ENCODE assay signal across 8 cellular contexts in the genomic region with DNA sequence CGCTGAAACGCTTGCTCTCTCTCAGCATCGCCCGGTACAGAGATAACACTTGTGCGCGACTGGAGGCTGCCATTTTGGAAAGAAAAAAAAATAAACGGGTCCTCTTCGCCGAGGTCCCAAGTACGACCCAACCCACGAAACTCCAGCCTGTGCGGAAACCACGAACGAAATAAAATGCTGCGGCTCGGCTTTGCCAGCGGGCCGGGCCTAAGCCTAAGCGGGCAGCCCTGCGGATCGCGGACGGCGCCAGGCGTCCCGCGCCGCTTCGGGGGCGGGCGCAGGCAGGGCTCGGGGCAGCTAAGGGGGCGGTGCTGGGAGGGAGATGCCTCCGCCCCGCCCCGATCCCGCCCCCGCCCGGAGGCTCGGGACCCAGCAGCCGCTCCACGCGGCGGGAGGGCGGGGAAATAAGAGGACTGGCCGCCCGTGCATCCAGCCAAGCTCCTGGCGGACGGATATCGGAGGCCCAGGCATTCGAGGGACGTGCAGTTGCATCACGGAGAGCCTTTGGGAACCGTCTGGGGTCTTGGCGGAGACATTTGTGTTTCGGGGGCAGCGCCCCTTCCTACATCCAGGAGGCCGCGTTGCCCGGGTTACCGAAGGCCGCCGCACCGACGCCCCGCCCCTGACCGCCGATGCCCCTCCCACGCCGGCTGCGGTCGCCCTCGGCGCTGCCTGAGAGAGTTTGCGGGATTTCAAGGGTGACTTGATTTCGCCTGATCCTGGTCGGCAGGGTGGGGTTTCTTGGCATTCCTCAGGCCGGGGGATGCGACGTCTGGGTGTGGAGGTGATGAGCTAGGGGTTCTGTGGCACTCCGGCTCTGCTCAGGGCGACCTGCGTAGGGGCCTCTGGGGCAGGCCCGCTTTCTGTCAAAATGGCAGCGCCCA. TPM values are rescaled to one million over a fixed set of nuclear protein-coding genes. Genes with fewer than 3 reads are reported as not detected.
DNase-seq lines count a peak whose midpoint lies in the region; ATAC-seq and TF ChIP-seq lines count a peak whose summit lies in the region.

Gene FARS2, plus strand, starts transcription at position 853 of the 884 bp plus-strand sequence.
Gene LYRM4, minus strand, starts transcription at position 290 of the 884 bp plus-strand sequence. Its CDS starts 217 bp downstream, at position 73.

- TF ChIP-seq CTCF in GM12875 (IDR thresholded peaks at IDR 0.05; ENCODE audit: borderline replicate concordance, insufficient read depth, low read depth, low read length) (peak; percentile 11; the same call in 1 of the 2 replicates), cardiac muscle cell (IDR thresholded peaks at IDR 0.05; ENCODE audit: low read depth, low read length) (no peak), tibial nerve (IDR thresholded peaks at IDR 0.05) (peak in 2 of 5 experiments; percentile 29 to 66)

- H2BK12ac ChIP-seq in trophoblast cell (ENCODE audit: low read length): no peak within 1 kb of the TSS

- no peak for TF ChIP-seq POLR2A in tibial nerve (IDR thresholded peaks at IDR 0.05)

- H3K4me1 ChIP-seq in adipocyte (ENCODE audit: control insufficient read depth, insufficient read depth, low read length) (peaks cover 8% of the 10 kb centered on the region), cardiac muscle cell (ENCODE audit: low read depth) (peaks cover 16% of the 10 kb centered on the region), trophoblast cell (ENCODE audit: control insufficient read depth in 1 of 2, insufficient read depth in 2 of 2, low read length in 2 of 2) (peaks cover 0 to 8% of the 10 kb centered on the region in 2 experiments), tibial nerve (peaks cover 0 to 28% (median 12%) of the 10 kb centered on the region in 4 donors)

- H3K9ac ChIP-seq in adipocyte (ENCODE audit: low read length): peak within 1 kb of the TSS; percentile 97
- peak within 1 kb of the TSS; percentile 98 for H3K9ac ChIP-seq in trophoblast cell (ENCODE audit: low read length)

- TF ChIP-seq EP300 in tibial nerve (IDR thresholded peaks at IDR 0.05): peak; percentile 16 to 67

- peak within 1 kb of the TSS; percentile 61 for H3K4ac ChIP-seq in trophoblast cell (ENCODE audit: low read depth, low read length)

- peaks cover 7% of the 10 kb centered on the region for H3K79me1 ChIP-seq in trophoblast cell (ENCODE audit: low read length)

- peak; percentile 79 for ATAC-seq in HG02763 (IDR thresholded peaks at IDR 0.05; ENCODE audit: unreplicated experiment)

- H4K12ac ChIP-seq in trophoblast cell (ENCODE audit: low read depth, low read length): peak within 1 kb of the TSS; percentile 70

- H3K18ac ChIP-seq in trophoblast cell (ENCODE audit: low read length): peak within 1 kb of the TSS; percentile 87

- H3K4me2 ChIP-seq in trophoblast cell (ENCODE audit: low read length): peak within 1 kb of the TSS; percentile 95

- H4K8ac ChIP-seq in trophoblast cell (ENCODE audit: low read depth, low read length): peak within 1 kb of the TSS; percentile 95

- WGBS in trophoblast cell (ENCODE audit: extremely low coverage, insufficient coverage, insufficient read length): no CpG with 5 or more reads among the region's 85 CpGs
- 0 to 1% methylated on average over 10 to 48 of the region's 85 CpGs for WGBS in tibial nerve, 2 donors

- H2AK5ac ChIP-seq in trophoblast cell (ENCODE audit: low read length): no peak within 1 kb of the TSS

- peak within 1 kb of the TSS; percentile 93 for H4K91ac ChIP-seq in trophoblast cell (ENCODE audit: low read depth, low read length)

- H2BK5ac ChIP-seq in trophoblast cell (ENCODE audit: low read depth, low read length, poor library complexity): peak within 1 kb of the TSS; percentile 95

- no peak within 1 kb of the TSS for H3K23ac ChIP-seq in trophoblast cell (ENCODE audit: low read length)

- peak within 1 kb of the TSS; percentile 97 for H2AFZ ChIP-seq in trophoblast cell (ENCODE audit: insufficient read depth, low read length, poor library complexity)

- H3K27me3 ChIP-seq in adipocyte (replicated peaks; ENCODE audit: control insufficient read depth, insufficient read depth, low read length) (no peaks in the 10 kb centered on the region), cardiac muscle cell (no peaks in the 10 kb centered on the region), trophoblast cell (ENCODE audit: insufficient read depth, low read length) (no peaks in the 10 kb centered on the region), tibial nerve (no peaks in the 10 kb centered on the region)

- H2BK120ac ChIP-seq in trophoblast cell (ENCODE audit: insufficient read depth, low read length, poor library complexity): peak within 1 kb of the TSS; percentile 73

- DNase-seq in NCI-H1417 (lab: John Stamatoyannopoulos, UW): peak; percentile 88 to 97 (median 96)
- peak; percentile 83 for DNase-seq in T follicular helper cell (ENCODE audit: low read depth)
- peak; percentile 97 for DNase-seq in adipocyte (ENCODE audit: low read depth)
- peak; percentile 93 to 94 for DNase-seq in cardiac muscle cell (ENCODE audit: low read depth in 1 of 2, low spot score in 1 of 2)
- peak; percentile 85 to 87 for DNase-seq in trophoblast cell
- peak; percentile 81 to 82 for DNase-seq in tibial nerve (ENCODE audit: low spot score in 2 of 2)

- H3K36me3 ChIP-seq in adipocyte (ENCODE audit: control insufficient read depth, insufficient read depth, low read length, severe bottlenecking): no peaks in the 10 kb centered on the region
- H3K36me3 ChIP-seq in cardiac muscle cell: no peaks in the 10 kb centered on the region
- H3K36me3 ChIP-seq in trophoblast cell (ENCODE audit: control insufficient read depth in 1 of 2, insufficient read depth in 2 of 2, low read length in 2 of 2): peaks cover 0 to 4% of the 10 kb centered on the region in 2 experiments
- peaks cover 0 to 15% (median 0%) of the 10 kb centered on the region in 3 donors for H3K36me3 ChIP-seq in tibial nerve

- H3K4me3 ChIP-seq in GM12875 (ENCODE audit: low read depth, low read length) (peak within 1 kb of the TSS; percentile 67), adipocyte (ENCODE audit: low read length) (peak within 1 kb of the TSS; percentile 94), cardiac muscle cell (peak within 1 kb of the TSS; percentile 66), trophoblast cell (ENCODE audit: low read depth, low read length) (peak within 1 kb of the TSS; percentile 87), tibial nerve (peak within 1 kb of the TSS; percentile 73 to 90 (median 86))

- peak within 1 kb of the TSS; percentile 86 for H3K14ac ChIP-seq in trophoblast cell (ENCODE audit: low read length)

- H3K27ac ChIP-seq in cardiac muscle cell (peak within 1 kb of the TSS; percentile 100), trophoblast cell (ENCODE audit: low read depth, low read length) (peak within 1 kb of the TSS; percentile 87), tibial nerve (peak within 1 kb of the TSS; percentile 94 to 97 (median 95))

- H3K9me3 ChIP-seq in adipocyte (ENCODE audit: control insufficient read depth, low read length): no peaks in the 10 kb centered on the region
- H3K9me3 ChIP-seq in cardiac muscle cell (ENCODE audit: low read depth): no peaks in the 10 kb centered on the region
- H3K9me3 ChIP-seq in trophoblast cell (ENCODE audit: insufficient read depth, low read depth, low read length): no peaks in the 10 kb centered on the region
- no peaks in the 10 kb centered on the region for H3K9me3 ChIP-seq in tibial nerve

- H3K79me2 ChIP-seq in trophoblast cell (ENCODE audit: control insufficient read depth, insufficient read depth, low read length, poor library complexity): peaks cover 5% of the 10 kb centered on the region

RNA-seq across cellular contexts. Expression of gene FARS2, which starts in this region (rescaled TPM):
- total RNA-seq in cardiac muscle cell: 12.4 and 14.6 TPM in 2 replicates
- 19.1 and 22.5 TPM in 2 replicates for polyA plus RNA-seq in cardiac muscle cell
- 6.2 and 6.3 TPM in 2 replicates for polyA plus RNA-seq in trophoblast cell (2013)
- total RNA-seq in tibial nerve: 10 to 100 TPM; 16.4 to 26.1 (median 21.4) TPM

RNA-seq across cellular contexts. Expression of gene LYRM4, which starts in this region (rescaled TPM):
- 24.2 and 31.8 TPM in 2 replicates for total RNA-seq in cardiac muscle cell
- 38.3 and 57.3 TPM in 2 replicates for polyA plus RNA-seq in cardiac muscle cell
- polyA plus RNA-seq in trophoblast cell (2013): 20.8 and 21.6 TPM in 2 replicates
- 10 to 100 TPM; 21.8 to 31.0 (median 27.4) TPM for total RNA-seq in tibial nerve

Comparison
In these comparisons a context has a peak if more than half of its experiments do, and no peak if none do; other contexts are left out.
1. Peak in every context shown above with its lines: DNase-seq, ATAC-seq, H3K4me3 ChIP-seq and H3K27ac ChIP-seq.